18 cellular contexts compared by ENCODE assay signal in genomic region chr2:6881036-6881435, GRCh38. TPM values are rescaled to one million over a fixed set of nuclear protein-coding genes. Genes with fewer than 3 reads are reported as not detected.
A peak's percentile ranks its signal among the peaks of the same experiment; 100 is the strongest.
DNase-seq lines count a peak whose midpoint lies in the region; TF ChIP-seq lines count a peak whose summit lies in the region.
"Had no signal": no experiment of that assay in that cellular context is flagged by ENCODE, and none has a peak within 500 bp of the region (broad histone marks: within the 10 kb centered on the region; RNA-seq: fewer than 3 reads in every experiment).

No MANE protein-coding gene starts in this region.

- H3K27me3 ChIP-seq in ACC112 (ENCODE audit: insufficient read depth, low read length) (no peaks in the 10 kb centered on the region), breast epithelium (no peaks in the 10 kb centered on the region)
- H3K27me3 ChIP-seq: right atrium auricular region had no signal

- intact Hi-C loops in breast epithelium (cut with DNase I; ENCODE audit: low total_unique reads) = no loop called here

- H3K4me1 ChIP-seq in ACC112 (ENCODE audit: control insufficient read depth, insufficient read depth, low read length, unreplicated experiment) (peaks cover 36% of the 10 kb centered on the region), breast epithelium (no peaks in the 10 kb centered on the region)

- no peak overlapping the region for H2AFZ ChIP-seq in ACC112 (ENCODE audit: low read length, unreplicated experiment)

- H3K9me3 Mint-ChIP-seq in activated naive CD8-positive, alpha-beta T cell treated with anti-CD3 and anti-CD28 coated beads for 36 hours = no peaks in the 10 kb centered on the region
- H3K9me3 Mint-ChIP-seq: activated B cell treated with CpG ODN at 0.5 μM for 24 hours had no signal

- TF ChIP-seq POLR2A in breast epithelium (IDR thresholded peaks at IDR 0.05) = no peak

- H3K4me3 ChIP-seq in ACC112 (ENCODE audit: low read depth, low read length) (peak overlapping the region; percentile 61), breast epithelium (no peak overlapping the region)
- H3K4me3 ChIP-seq: right atrium auricular region had no signal

- H3K27ac ChIP-seq in ACC112 (ENCODE audit: low read depth, low read length) = no peak overlapping the region
- no peak overlapping the region for H3K27ac ChIP-seq in breast epithelium

- TF ChIP-seq CTCF in breast epithelium (IDR thresholded peaks at IDR 0.05) = no peak

- peaks cover 48% of the 10 kb centered on the region for H3K4me1 Mint-ChIP-seq in activated naive CD8-positive, alpha-beta T cell treated with anti-CD3 and anti-CD28 coated beads for 36 hours

- peak overlapping the region; percentile 72 for H3K27ac Mint-ChIP-seq in activated naive CD8-positive, alpha-beta T cell treated with anti-CD3 and anti-CD28 coated beads for 36 hours
- H3K27ac Mint-ChIP-seq: activated B cell treated with CpG ODN at 0.5 μM for 24 hours, CD14-positive monocyte, type B pancreatic cell had no signal

- H3K9me3 ChIP-seq in breast epithelium = no peaks in the 10 kb centered on the region
- H3K9me3 ChIP-seq: right atrium auricular region had no signal

- no peaks in the 10 kb centered on the region for H3K36me3 Mint-ChIP-seq in activated naive CD8-positive, alpha-beta T cell treated with anti-CD3 and anti-CD28 coated beads for 36 hours
- H3K36me3 Mint-ChIP-seq: type B pancreatic cell had no signal

- H3K4me3 Mint-ChIP-seq in activated naive CD8-positive, alpha-beta T cell treated with anti-CD3 and anti-CD28 coated beads for 36 hours = peak overlapping the region; percentile 15
- H3K4me3 Mint-ChIP-seq: activated B cell treated with CpG ODN at 0.5 μM for 24 hours, type B pancreatic cell had no signal

- peak; percentile 15 for DNase-seq in NCI-H2171 treated with DMSO at 0.1 percent for 48 hours (lab: John Stamatoyannopoulos, UW)
- DNase-seq in NCI-H2171 (lab: John Stamatoyannopoulos, UW) = no peak
- DNase-seq in NCI-H146 (lab: John Stamatoyannopoulos, UW) = peak; percentile 27
- no peak for DNase-seq in activated naive CD8-positive, alpha-beta T cell treated with anti-CD3 and anti-CD28 coated beads for 36 hours
- no peak for DNase-seq in breast epithelium (ENCODE audit: low spot score in 2 of 2)
- DNase-seq in activated effector memory CD4-positive, alpha-beta T cell treated with anti-CD3 and anti-CD28 coated beads, Interleukin-2, amount 50 U/mL, for 16 hours = no peak
- DNase-seq in foreskin melanocyte = no peak
- DNase-seq: activated B cell treated with CpG ODN at 0.5 μM for 24 hours, cortex of kidney, DMS79 treated with DMSO at 0.1 percent for 48 hours, left colon, NCI-H446 treated with DMSO at 0.1 percent for 48 hours, nucleus accumbens, Right ventricle myocardium superior had no signal

- peaks cover 32% of the 10 kb centered on the region; the same call in 1 of the 2 replicates for H3K36me3 ChIP-seq in ACC112 (ENCODE audit: insufficient read depth, low read length)
- H3K36me3 ChIP-seq in breast epithelium = no peaks in the 10 kb centered on the region
- H3K36me3 ChIP-seq: right atrium auricular region had no signal

- H3K27me3 Mint-ChIP-seq in activated naive CD8-positive, alpha-beta T cell treated with anti-CD3 and anti-CD28 coated beads for 36 hours = no peaks in the 10 kb centered on the region

- peaks cover 42% of the 10 kb centered on the region for H3K79me2 ChIP-seq in ACC112 (ENCODE audit: control insufficient read depth, insufficient read depth, low read length, unreplicated experiment)

RNA-seq across cellular contexts. Expression of gene RSAD2, which starts 3.5 kb away (rescaled TPM):
- 10 to 100 TPM in 1 of 2 experiments, 1 to 10 TPM in 1; 9.2 to 10.0 TPM for total RNA-seq in activated naive CD8-positive, alpha-beta T cell treated with anti-CD3 and anti-CD28 coated beads for 36 hours
- 1 to 10 TPM in 2 of 3 donors, under 1 TPM in 1; 0.33 to 4.8 (median 2.9) TPM for total RNA-seq in breast epithelium

RNA-seq across cellular contexts. Expression of gene CMPK2, which starts 15.3 kb away (rescaled TPM):
- 10 to 100 TPM; 11.8 to 13.2 TPM for total RNA-seq in activated naive CD8-positive, alpha-beta T cell treated with anti-CD3 and anti-CD28 coated beads for 36 hours
- 1 to 10 TPM; 3.3 to 4.2 (median 4.0) TPM for total RNA-seq in breast epithelium

RNA-seq across cellular contexts. Expression of gene RNF144A, which starts 36.2 kb away (rescaled TPM):
- 10 to 100 TPM; 29.7 to 31.4 TPM for total RNA-seq in activated naive CD8-positive, alpha-beta T cell treated with anti-CD3 and anti-CD28 coated beads for 36 hours
- 10 to 100 TPM; 10.8 to 17.1 (median 11.6) TPM for total RNA-seq in breast epithelium

Comparison
In these comparisons a context has a peak if more than half of its experiments do, and no peak if none do; other contexts are left out.
1. DNase-seq: peak in NCI-H2171 treated with DMSO at 0.1 percent for 48 hours (single experiment) and NCI-H146 (single experiment); none in NCI-H2171 (single experiment), activated naive CD8-positive, alpha-beta T cell treated with anti-CD3 and anti-CD28 coated beads for 36 hours (single experiment), breast epithelium (0 of 2), activated effector memory CD4-positive, alpha-beta T cell treated with anti-CD3 and anti-CD28 coated beads, Interleukin-2, amount 50 U/mL, for 16 hours (single experiment) and foreskin melanocyte (single experiment).